Comparison of ENCODE assay signal across 8 cellular contexts in genomic region chr9:93096811-93097382, GRCh38.
DNase-seq lines count a peak whose midpoint lies in the region; ATAC-seq and TF ChIP-seq lines count a peak whose summit lies in the region.

No MANE protein-coding gene starts in this region.

- peak overlapping the region; percentile 89 to 98 for H3K9ac ChIP-seq in mucosa of rectum (ENCODE audit: low read depth in 1 of 2, low read length in 2 of 2)

- peak overlapping the region; percentile 95 to 96 for H3K27ac ChIP-seq in mucosa of rectum (ENCODE audit: low read depth in 2 of 2, low read length in 2 of 2)

- TF ChIP-seq CTCF in GM20000 (IDR thresholded peaks at IDR 0.05; ENCODE audit: extremely low read depth, missing control alignments): no peak

- no peak for DNase-seq in stimulated activated naive CD8-positive, alpha-beta T cell treated with anti-CD3 and anti-CD28 coated beads, Interleukin-15, Interleukin-2, amounts not matched to agents 100 U/mL and 50 U/mL, for 24 hours
- DNase-seq in central memory CD8-positive, alpha-beta T cell (ENCODE audit: low spot score in 2 of 2): no peak
- DNase-seq in SW480 (ENCODE audit: low spot score) (no peak), GM20000 (ENCODE audit: low spot score) (no peak)

- no peaks in the 10 kb centered on the region for H3K27me3 Mint-ChIP-seq in stimulated activated naive CD8-positive, alpha-beta T cell treated with anti-CD3 and anti-CD28 coated beads, Interleukin-15, Interleukin-2, amounts not matched to agents 100 ng/mL and 50 ng/mL, for 24 hours
- H3K27me3 Mint-ChIP-seq in central memory CD8-positive, alpha-beta T cell: no peaks in the 10 kb centered on the region

- H3K4me1 Mint-ChIP-seq in stimulated activated naive CD8-positive, alpha-beta T cell treated with anti-CD3 and anti-CD28 coated beads, Interleukin-15, Interleukin-2, amounts not matched to agents 100 ng/mL and 50 ng/mL, for 24 hours (ENCODE audit: low read depth): peaks cover 77% of the 10 kb centered on the region
- H3K4me1 Mint-ChIP-seq in central memory CD8-positive, alpha-beta T cell: peaks cover 58% of the 10 kb centered on the region

- peaks cover 6% of the 10 kb centered on the region for H3K36me3 Mint-ChIP-seq in stimulated activated naive CD8-positive, alpha-beta T cell treated with anti-CD3 and anti-CD28 coated beads, Interleukin-15, Interleukin-2, amounts not matched to agents 100 ng/mL and 50 ng/mL, for 24 hours (ENCODE audit: low read depth)
- peaks cover 21% of the 10 kb centered on the region for H3K36me3 Mint-ChIP-seq in central memory CD8-positive, alpha-beta T cell (ENCODE audit: insufficient read depth)

- no peak for ATAC-seq in stimulated activated naive CD8-positive, alpha-beta T cell treated with anti-CD3 and anti-CD28 coated beads, Interleukin-15, Interleukin-2, amounts not matched to agents 100 U/mL and 50 U/mL, for 24 hours
- no peak for ATAC-seq in central memory CD8-positive, alpha-beta T cell (replicated peaks; ENCODE audit: extremely low read depth, poor library complexity, severe bottlenecking)
- ATAC-seq in GM19397 (IDR thresholded peaks at IDR 0.05; ENCODE audit: unreplicated experiment) (no peak), GM19463 (IDR thresholded peaks at IDR 0.05; ENCODE audit: unreplicated experiment) (no peak)

- peak overlapping the region; percentile 87 to 88 for H3K4me3 ChIP-seq in mucosa of rectum (ENCODE audit: low read length in 2 of 2)

- no peaks in the 10 kb centered on the region for H3K9me3 ChIP-seq in mucosa of rectum (ENCODE audit: control insufficient read depth in 2 of 2, low read length in 2 of 2)

- H3K36me3 ChIP-seq in mucosa of rectum (ENCODE audit: control insufficient read depth in 2 of 2, insufficient read depth in 2 of 2, low read length in 2 of 2): no peaks in the 10 kb centered on the region

- no peaks in the 10 kb centered on the region for H3K27me3 ChIP-seq in mucosa of rectum (ENCODE audit: control insufficient read depth in 2 of 2, insufficient read depth in 2 of 2, low read length in 2 of 2)

- H3K4me3 Mint-ChIP-seq in stimulated activated naive CD8-positive, alpha-beta T cell treated with anti-CD3 and anti-CD28 coated beads, Interleukin-15, Interleukin-2, amounts not matched to agents 100 ng/mL and 50 ng/mL, for 24 hours: peak overlapping the region; percentile 89
- peak overlapping the region; percentile 88 for H3K4me3 Mint-ChIP-seq in central memory CD8-positive, alpha-beta T cell

- peaks cover 4% of the 10 kb centered on the region for H3K9me3 Mint-ChIP-seq in stimulated activated naive CD8-positive, alpha-beta T cell treated with anti-CD3 and anti-CD28 coated beads, Interleukin-15, Interleukin-2, amounts not matched to agents 100 ng/mL and 50 ng/mL, for 24 hours
- H3K9me3 Mint-ChIP-seq in central memory CD8-positive, alpha-beta T cell: no peaks in the 10 kb centered on the region

- H3K27ac Mint-ChIP-seq in stimulated activated naive CD8-positive, alpha-beta T cell treated with anti-CD3 and anti-CD28 coated beads, Interleukin-15, Interleukin-2, amounts not matched to agents 100 ng/mL and 50 ng/mL, for 24 hours: peak overlapping the region; percentile 52
- H3K27ac Mint-ChIP-seq in central memory CD8-positive, alpha-beta T cell (ENCODE audit: low read depth): peak overlapping the region; percentile 58

- peaks cover 47 to 51% of the 10 kb centered on the region in 2 donors for H3K4me1 ChIP-seq in mucosa of rectum (ENCODE audit: control insufficient read depth in 2 of 2, insufficient read depth in 2 of 2, low read length in 2 of 2)
